ENCODE assay signal across 1 cellular context in genomic region chr11:127110542-127110941, GRCh38.
TF ChIP-seq lines count a peak whose summit lies in the region.

No MANE protein-coding gene starts in this region.

TF ChIP-seq in GM23338, 12 proteins besides CTCF, POLR2A, EP300 and RAD21 (continued from another document):
- TF ChIP-seq ETS1 (IDR thresholded peaks at IDR 0.05) (no peak), POLR2AphosphoS5 (IDR thresholded peaks at IDR 0.05; ENCODE audit: low read depth) (no peak), NANOG (IDR thresholded peaks at IDR 0.05; ENCODE audit: borderline replicate concordance) (no peak), ZNF114 (CRISPR knock-in tag; IDR thresholded peaks at IDR 0.05) (no peak), ZNF331 (CRISPR knock-in tag; IDR thresholded peaks at IDR 0.05; ENCODE audit: low read depth) (no peak), EZH2phosphoT487 (IDR thresholded peaks at IDR 0.05; ENCODE audit: unreplicated experiment) (no peak), STAT1 (IDR thresholded peaks at IDR 0.05; ENCODE audit: unreplicated experiment) (no peak), EZH2 (IDR thresholded peaks at IDR 0.05; ENCODE audit: low read depth, unreplicated experiment) (no peak), CREB1 (CRISPR knock-in tag; IDR thresholded peaks at IDR 0.05; ENCODE audit: low read depth) (no peak), JUNB (IDR thresholded peaks at IDR 0.05; ENCODE audit: unreplicated experiment) (no peak)
TF ChIP-seq in GM23338: peak in this region for 0.
